In genomic region chr1:204093421-204093717, GRCh38 we compare ENCODE assay signal across 1 cellular context.
TF ChIP-seq lines count a peak whose summit lies in the region.

No MANE protein-coding gene starts in this region.

TF ChIP-seq in HepG2, 621 proteins besides CTCF, POLR2A, EP300 and RAD21 (continued from another document and continues in another):
- TF ChIP-seq ZNF318 (CRISPR knock-in tag; IDR thresholded peaks at IDR 0.05) (no peak), ZNF121 (CRISPR knock-in tag; IDR thresholded peaks at IDR 0.05) (no peak), MYC (CRISPR knock-in tag; IDR thresholded peaks at IDR 0.05; ENCODE audit: borderline replicate concordance) (peak; percentile 74), TFDP1 (CRISPR knock-in tag; IDR thresholded peaks at IDR 0.05; ENCODE audit: borderline replicate concordance) (no peak), ZFP36L1 (CRISPR knock-in tag; IDR thresholded peaks at IDR 0.05) (no peak), ZNF343 (CRISPR knock-in tag; IDR thresholded peaks at IDR 0.05) (no peak), MBNL3 (CRISPR knock-in tag; conservative IDR thresholded peaks at IDR 0.05) (no peak), SATB2 (CRISPR knock-in tag; IDR thresholded peaks at IDR 0.05) (no peak), SETDB1 (CRISPR knock-in tag; IDR thresholded peaks at IDR 0.05; ENCODE audit: borderline replicate concordance) (no peak), PBX2 (CRISPR knock-in tag; IDR thresholded peaks at IDR 0.05) (no peak), FOXK2 (IDR thresholded peaks at IDR 0.05) (no peak), KDM4B (CRISPR knock-in tag; IDR thresholded peaks at IDR 0.05) (no peak), SALL1 (CRISPR knock-in tag; IDR thresholded peaks at IDR 0.05) (peak; percentile 87), ZNF33B (CRISPR knock-in tag; IDR thresholded peaks at IDR 0.05) (no peak), ARID5B (CRISPR knock-in tag; IDR thresholded peaks at IDR 0.05) (peak; percentile 86), ZNF33A (CRISPR knock-in tag; IDR thresholded peaks at IDR 0.05; ENCODE audit: borderline replicate concordance) (no peak), KLF11 (CRISPR knock-in tag; IDR thresholded peaks at IDR 0.05) (no peak), PRDM10 (CRISPR knock-in tag; IDR thresholded peaks at IDR 0.05; ENCODE audit: low read depth) (no peak), ZNF224 (CRISPR knock-in tag; IDR thresholded peaks at IDR 0.05) (no peak), ZNF75D (CRISPR knock-in tag; IDR thresholded peaks at IDR 0.05; ENCODE audit: borderline replicate concordance) (no peak), ZNF891 (CRISPR knock-in tag; IDR thresholded peaks at IDR 0.05) (no peak), ZFP91 (CRISPR knock-in tag; IDR thresholded peaks at IDR 0.05; ENCODE audit: borderline replicate concordance) (peak; percentile 55; the same call in 1 of the 2 replicates), THAP11 (CRISPR knock-in tag; IDR thresholded peaks at IDR 0.05) (peak; percentile 42; the same call in 1 of the 2 replicates)
- TF ChIP-seq, protein P1, sequence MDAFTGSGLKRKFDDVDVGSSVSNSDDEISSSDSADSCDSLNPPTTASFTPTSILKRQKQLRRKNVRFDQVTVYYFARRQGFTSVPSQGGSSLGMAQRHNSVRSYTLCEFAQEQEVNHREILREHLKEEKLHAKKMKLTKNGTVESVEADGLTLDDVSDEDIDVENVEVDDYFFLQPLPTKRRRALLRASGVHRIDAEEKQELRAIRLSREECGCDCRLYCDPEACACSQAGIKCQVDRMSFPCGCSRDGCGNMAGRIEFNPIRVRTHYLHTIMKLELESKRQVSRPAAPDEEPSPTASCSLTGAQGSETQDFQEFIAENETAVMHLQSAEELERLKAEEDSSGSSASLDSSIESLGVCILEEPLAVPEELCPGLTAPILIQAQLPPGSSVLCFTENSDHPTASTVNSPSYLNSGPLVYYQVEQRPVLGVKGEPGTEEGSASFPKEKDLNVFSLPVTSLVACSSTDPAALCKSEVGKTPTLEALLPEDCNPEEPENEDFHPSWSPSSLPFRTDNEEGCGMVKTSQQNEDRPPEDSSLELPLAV (CRISPR knock-in tag; conservative IDR thresholded peaks at IDR 0.05; ENCODE audit: low read depth): no peak
- TF ChIP-seq, protein P2, sequence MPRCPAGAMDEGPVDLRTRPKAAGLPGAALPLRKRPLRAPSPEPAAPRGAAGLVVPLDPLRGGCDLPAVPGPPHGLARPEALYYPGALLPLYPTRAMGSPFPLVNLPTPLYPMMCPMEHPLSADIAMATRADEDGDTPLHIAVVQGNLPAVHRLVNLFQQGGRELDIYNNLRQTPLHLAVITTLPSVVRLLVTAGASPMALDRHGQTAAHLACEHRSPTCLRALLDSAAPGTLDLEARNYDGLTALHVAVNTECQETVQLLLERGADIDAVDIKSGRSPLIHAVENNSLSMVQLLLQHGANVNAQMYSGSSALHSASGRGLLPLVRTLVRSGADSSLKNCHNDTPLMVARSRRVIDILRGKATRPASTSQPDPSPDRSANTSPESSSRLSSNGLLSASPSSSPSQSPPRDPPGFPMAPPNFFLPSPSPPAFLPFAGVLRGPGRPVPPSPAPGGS (CRISPR knock-in tag; IDR thresholded peaks at IDR 0.05): no peak
